ENCODE assay signal across 8 cellular contexts in the genomic region with DNA sequence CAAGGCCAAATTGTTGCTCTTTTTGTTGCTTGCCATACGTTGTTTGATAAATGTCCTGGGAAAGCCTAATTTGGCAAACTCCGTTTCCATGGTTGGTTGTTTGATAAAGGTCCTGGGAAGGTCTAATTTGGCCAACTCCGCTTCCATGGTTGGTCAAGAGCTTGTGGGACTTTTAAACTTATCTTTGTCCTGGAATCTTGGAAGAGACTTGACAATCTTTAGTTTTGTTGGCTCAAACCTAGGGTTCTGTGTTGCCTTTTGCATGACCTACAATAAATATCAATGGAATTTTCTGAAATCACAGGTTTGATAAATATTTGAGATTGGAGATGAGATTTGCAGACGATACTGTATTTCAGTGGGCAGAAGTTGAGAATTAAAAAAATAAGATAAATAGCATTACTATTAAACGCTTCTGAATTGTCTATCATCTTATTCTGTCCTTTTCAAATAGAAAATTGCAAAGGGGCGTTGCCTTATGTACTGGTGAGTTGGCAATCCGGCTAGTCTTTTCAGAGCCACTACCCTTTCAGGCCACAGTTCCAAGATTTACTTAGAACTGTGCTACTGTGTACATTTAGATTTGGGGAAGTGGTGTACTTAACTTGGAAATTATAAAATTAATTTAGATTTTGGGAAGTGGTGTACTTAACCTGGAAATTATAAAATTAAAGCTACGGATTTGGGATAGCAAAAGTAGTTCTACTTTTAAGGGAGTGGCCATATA. TPM values are rescaled to one million over a fixed set of nuclear protein-coding genes. Genes with fewer than 3 reads are reported as not detected.
DNase-seq lines count a peak whose midpoint lies in the region; ATAC-seq and TF ChIP-seq lines count a peak whose summit lies in the region.

No MANE protein-coding gene starts in this region.

- H3K27me3 ChIP-seq in effector memory CD4-positive, alpha-beta T cell (replicated peaks; ENCODE audit: control insufficient read depth, insufficient read depth, low read length, poor library complexity, severe bottlenecking), result no peaks in the 10 kb centered on the region

- H3K27ac Mint-ChIP-seq in CD14-positive monocyte, result peak overlapping the region; percentile 93 to 98 (median 98)

- peak overlapping the region; percentile 96 to 98 for H3K4me3 Mint-ChIP-seq in CD14-positive monocyte

- H3K9me3 Mint-ChIP-seq in CD14-positive monocyte, result no peaks in the 10 kb centered on the region

- CTCF ChIA-PET in RWPE1 (lab: Yijun Ruan, JAX), result interaction anchor here (0.6 kb wide), 2 partner anchors 645 to 844 kb away, joined by 3 read pairs; no protein-coding TSS in a partner anchor

- peaks cover 26% of the 10 kb centered on the region for H3K4me1 Mint-ChIP-seq in CD14-positive monocyte

- peak overlapping the region; percentile 77 for H3K27ac ChIP-seq in RWPE1
- H3K27ac ChIP-seq in effector memory CD4-positive, alpha-beta T cell (ENCODE audit: insufficient read depth, low read length, poor library complexity, severe bottlenecking), result peak overlapping the region; percentile 93

- TF ChIP-seq CTCF in CD14-positive monocyte (IDR thresholded peaks at IDR 0.05) (no peak), RWPE1 (conservative IDR thresholded peaks at IDR 0.05; ENCODE audit: low read depth) (no peak)

- H3K4me3 ChIP-seq in effector memory CD4-positive, alpha-beta T cell (ENCODE audit: insufficient read depth, low read depth, low read length, poor library complexity, severe bottlenecking), result peak overlapping the region; percentile 97

- peak; percentile 26 for ATAC-seq in GM21723 (IDR thresholded peaks at IDR 0.05; ENCODE audit: unreplicated experiment)
- no peak for ATAC-seq in HG03442 (IDR thresholded peaks at IDR 0.05; ENCODE audit: unreplicated experiment)

- no peaks in the 10 kb centered on the region for H3K27me3 Mint-ChIP-seq in CD14-positive monocyte (ENCODE audit: low read depth in 3 of 3)

- intact Hi-C loops in CD14-positive monocyte (cut with micrococcal nuclease), result loop anchor here (2.0 kb wide), 1 partner anchor 30 kb away; a partner anchor contains a TSS

- DNase-seq in CD14-positive monocyte (ENCODE audit: low spot score) (no peak), RWPE1 (ENCODE audit: low spot score) (peak; percentile 35), myocyte (ENCODE audit: low read depth) (peak; percentile 54), epidermal melanocyte (ENCODE audit: insufficient read length, low spot score) (no peak)
- DNase-seq in effector memory CD4-positive, alpha-beta T cell, result no peak
- DNase-seq in activated CD4-positive, alpha-beta T cell treated with anti-CD3 and anti-CD28 coated beads for 1 hour, result no peak

- no peaks in the 10 kb centered on the region for H3K9me3 ChIP-seq in effector memory CD4-positive, alpha-beta T cell (ENCODE audit: control insufficient read depth, low read length)

- POLR2A ChIA-PET in RWPE1 (lab: Yijun Ruan, JAX; ENCODE audit: low non-redundant PET), result no interaction called here

- H3K4me1 ChIP-seq in effector memory CD4-positive, alpha-beta T cell (ENCODE audit: control insufficient read depth, insufficient read depth, low read length, poor library complexity, severe bottlenecking), result peaks cover 8% of the 10 kb centered on the region

- peaks cover 9 to 11% of the 10 kb centered on the region in 2 donors for H3K36me3 Mint-ChIP-seq in CD14-positive monocyte

- H3K36me3 ChIP-seq in effector memory CD4-positive, alpha-beta T cell (ENCODE audit: control insufficient read depth, insufficient read depth, low read length), result peaks cover 3% of the 10 kb centered on the region

RNA-seq across cellular contexts. Expression of a gene that starts 0.8 kb away (rescaled TPM):
- polyA plus RNA-seq in CD14-positive monocyte, result 100 to 1,000 TPM; 149 to 156 TPM
- total RNA-seq in myocyte, result 316 and 361 TPM in 2 replicates
- polyA plus RNA-seq in myocyte (2012), result 303 TPM

RNA-seq across cellular contexts. Expression of a gene that starts 30.9 kb away (rescaled TPM):
- polyA plus RNA-seq in CD14-positive monocyte, result 1,000 to 10,000 TPM; 1,490 to 1,519 TPM
- 480 and 520 TPM in 2 replicates for total RNA-seq in myocyte
- 1,448 TPM for polyA plus RNA-seq in myocyte (2012)

Comparison
In these comparisons a context has a peak if more than half of its experiments do, and no peak if none do; other contexts are left out.
1. DNase-seq: peak in RWPE1 (single experiment) and myocyte (single experiment); none in CD14-positive monocyte (single experiment), effector memory CD4-positive, alpha-beta T cell (0 of 3), epidermal melanocyte (single experiment) and activated CD4-positive, alpha-beta T cell treated with anti-CD3 and anti-CD28 coated beads for 1 hour (single experiment).